11 cellular contexts compared by ENCODE assay signal in the genomic region with DNA sequence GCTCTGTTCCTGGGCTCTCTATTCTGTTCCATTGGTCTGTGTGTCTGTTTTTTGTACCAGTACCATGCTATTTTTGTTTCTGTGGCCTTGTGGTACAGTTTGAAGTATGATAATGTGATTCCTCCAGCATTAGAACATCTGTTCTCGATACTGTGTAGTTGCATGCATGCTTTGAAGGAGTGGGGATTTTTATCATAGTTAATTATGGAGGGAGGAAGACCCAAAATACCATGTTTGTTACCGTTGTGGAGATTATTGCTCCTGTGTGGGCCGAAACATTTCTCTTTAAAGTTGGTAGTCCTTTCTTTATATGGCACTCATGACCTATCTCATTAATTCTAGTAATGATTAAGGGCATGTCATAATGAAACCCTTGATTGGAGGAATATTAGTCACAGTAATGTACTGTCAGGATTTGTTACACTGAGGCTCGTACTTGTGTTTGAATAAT.
A peak's percentile ranks its signal among the peaks of the same experiment; 100 is the strongest.
DNase-seq lines count a peak whose midpoint lies in the region; ATAC-seq and TF ChIP-seq lines count a peak whose summit lies in the region.
"Had no signal": no experiment of that assay in that cellular context is flagged by ENCODE, and none has a peak within 500 bp of the region (broad histone marks: within the 10 kb centered on the region; RNA-seq: fewer than 3 reads in every experiment).

No MANE protein-coding gene starts in this region.

- no peak overlapping the region for H3K4me3 Mint-ChIP-seq in CD4-positive, alpha-beta T cell
- H3K4me3 Mint-ChIP-seq: activated CD4-positive, alpha-beta T cell treated with anti-CD3 and anti-CD28 coated beads, Interleukin-2, amount 10 ng/mL, durations not matched to agents 7 days and 5 days had no signal

- H3K9me3 Mint-ChIP-seq in CD4-positive, alpha-beta T cell: peaks cover 3% of the 10 kb centered on the region
- H3K9me3 Mint-ChIP-seq: activated CD4-positive, alpha-beta T cell treated with anti-CD3 and anti-CD28 coated beads, Interleukin-2, amount 10 ng/mL, durations not matched to agents 7 days and 5 days had no signal

- H3K36me3 Mint-ChIP-seq in CD4-positive, alpha-beta T cell (ENCODE audit: low read depth): peaks cover 75% of the 10 kb centered on the region

- no peaks in the 10 kb centered on the region for H3K27me3 ChIP-seq in CD4-positive, alpha-beta T cell (ENCODE audit: control insufficient read depth, insufficient read depth, low read length)
- H3K27me3 ChIP-seq: neutrophil had no signal

- no peaks in the 10 kb centered on the region for H3K27me3 Mint-ChIP-seq in CD4-positive, alpha-beta T cell
- H3K27me3 Mint-ChIP-seq: activated CD4-positive, alpha-beta T cell treated with anti-CD3 and anti-CD28 coated beads, Interleukin-2, amount 10 ng/mL, durations not matched to agents 7 days and 5 days had no signal

- peaks cover 6% of the 10 kb centered on the region for H3K4me1 Mint-ChIP-seq in CD4-positive, alpha-beta T cell (ENCODE audit: low read depth)

- CTCF ChIA-PET in CD4-positive, alpha-beta T cell (lab: Charles Lee): interaction anchor here (0.7 kb wide), 1 partner anchor 8 kb away, joined by 3 read pairs; no protein-coding TSS in a partner anchor

- no peaks in the 10 kb centered on the region for H3K9me3 ChIP-seq in CD4-positive, alpha-beta T cell (ENCODE audit: control insufficient read depth, low read length)
- H3K9me3 ChIP-seq: neutrophil had no signal

- intact Hi-C loops in CD4-positive, alpha-beta T cell (cut with DNase I, micrococcal nuclease): no loop called here

- H3K27ac Mint-ChIP-seq in CD4-positive, alpha-beta T cell: no peak overlapping the region
- H3K27ac Mint-ChIP-seq: activated CD4-positive, alpha-beta T cell treated with anti-CD3 and anti-CD28 coated beads, Interleukin-2, amount 10 ng/mL, durations not matched to agents 7 days and 5 days had no signal

- no peak for TF ChIP-seq CTCF in GM12865 (IDR thresholded peaks at IDR 0.05; ENCODE audit: insufficient read depth, low read depth, low read length, missing control alignments)
- no peak for TF ChIP-seq CTCF in epithelial cell of esophagus (IDR thresholded peaks at IDR 0.05; ENCODE audit: insufficient read depth, low read depth, low read length, missing control alignments)
- TF ChIP-seq CTCF in CD4-positive, alpha-beta T cell (IDR thresholded peaks at IDR 0.05): no peak

- POLR2A ChIA-PET in CD4-positive, alpha-beta T cell (lab: Charles Lee): no interaction called here

- H3K4me3 ChIP-seq in GM12865 (ENCODE audit: low read depth, low read length) (no peak overlapping the region), epithelial cell of esophagus (ENCODE audit: low read length) (no peak overlapping the region)

- ATAC-seq in GM19463 (IDR thresholded peaks at IDR 0.05; ENCODE audit: unreplicated experiment) (peak; percentile 91), HG03175 (IDR thresholded peaks at IDR 0.05; ENCODE audit: unreplicated experiment) (peak; percentile 94)
- ATAC-seq in CD4-positive, alpha-beta T cell (ENCODE audit: poor library complexity): no peak

- DNase-seq in GM12865 (ENCODE audit: low read depth): peak; percentile 74
- DNase-seq in epithelial cell of esophagus (ENCODE audit: low read depth): peak; percentile 71
- DNase-seq in NCI-H526 treated with DMSO at 0.1 percent for 48 hours (lab: John Stamatoyannopoulos, UW): no peak
- no peak for DNase-seq in H4 (ENCODE audit: low spot score)
- no peak for DNase-seq in CD4-positive, alpha-beta T cell
- no peak for DNase-seq in LoVo (ENCODE audit: low spot score)
- DNase-seq: activated CD4-positive, alpha-beta T cell treated with anti-CD3 and anti-CD28 coated beads, Interleukin-2, amount 10 ng/mL, durations not matched to agents 7 days and 5 days; stimulated activated naive CD4-positive, alpha-beta T cell treated with Interleukin-2 at 50 U/mL for 16 hours had no signal

- H3K27ac ChIP-seq in CD4-positive, alpha-beta T cell (ENCODE audit: low read depth, low read length): no peak overlapping the region
- H3K27ac ChIP-seq: neutrophil had no signal

Comparison
In these comparisons a context has a peak if more than half of its experiments do, and no peak if none do; other contexts are left out.
1. DNase-seq: peak in GM12865 (single experiment) and epithelial cell of esophagus (single experiment); none in NCI-H526 treated with DMSO at 0.1 percent for 48 hours (single experiment), H4 (single experiment), CD4-positive, alpha-beta T cell (0 of 10) and LoVo (single experiment).